2 cellular contexts compared by ENCODE assay signal in genomic region chr12:57618431-57618830, GRCh38. TPM values are rescaled to one million over a fixed set of nuclear protein-coding genes. Genes with fewer than 3 reads are reported as not detected.
"Had no signal": no experiment of that assay in that cellular context is flagged by ENCODE, and none has a peak within 500 bp of the region (broad histone marks: within the 10 kb centered on the region; RNA-seq: fewer than 3 reads in every experiment).

No MANE protein-coding gene starts in this region.

RNA-seq across cellular contexts. Expression of gene ARHGEF25, which starts 7.2 kb away (rescaled TPM):
- total RNA-seq: activated B cell treated with CpG ODN at 0.5 μM for 24 hours had no signal

RNA-seq across cellular contexts. Expression of gene B4GALNT1, which starts 14.6 kb away (rescaled TPM):
- total RNA-seq: T-helper 17 cell had no signal
